ENCODE assay signal across 21 cellular contexts in genomic region chr9:97623946-97624345, GRCh38.
"Had no signal": no experiment of that assay in that cellular context is flagged by ENCODE, and none has a peak within 500 bp of the region (broad histone marks: within the 10 kb centered on the region; RNA-seq: fewer than 3 reads in every experiment).

No MANE protein-coding gene starts in this region.

- H3K27me3 ChIP-seq: dorsolateral prefrontal cortex, esophagus muscularis mucosa, gastrocnemius medialis, neural progenitor cell, ovary, right lobe of liver, testis, tibial nerve, upper lobe of right lung had no signal

- ATAC-seq: gastrocnemius medialis; natural killer cell treated with Interleukin-12 subunit alpha and Interleukin-12 subunit beta and Interleukin-15 and Interleukin-18, amount 100 ng/mL, for 72 hours; right lobe of liver; stimulated activated naive B cell treated with anti-CD40 and anti-IgM and Interleukin-4, amounts not matched to agents 10 μg/mL and 1 μg/mL and 100 μg/mL, for 72 hours; stimulated activated naive CD8-positive, alpha-beta T cell treated with anti-CD3 and anti-CD28 coated beads, Interleukin-15, amount 100 ng/mL, for 72 hours; upper lobe of right lung had no signal

- H3K27me3 Mint-ChIP-seq: natural killer cell treated with Interleukin-12 subunit alpha and Interleukin-12 subunit beta and Interleukin-15 and Interleukin-18, amount 100 ng/mL, for 72 hours; stimulated activated naive B cell treated with anti-CD40 and anti-IgM and Interleukin-4, amounts not matched to agents 10 μg/mL and 1 μg/mL and 100 μg/mL, for 72 hours; stimulated activated naive CD8-positive, alpha-beta T cell treated with anti-CD3 and anti-CD28 coated beads, Interleukin-15, amount 100 ng/mL, for 72 hours had no signal

- H3K9me3 ChIP-seq: esophagus muscularis mucosa, gastrocnemius medialis, ovary, right lobe of liver, testis, tibial nerve, upper lobe of right lung had no signal

- H3K4me1 ChIP-seq: testis had no signal

- DNase-seq: central memory CD4-positive, alpha-beta T cell; cortex of kidney; dorsolateral prefrontal cortex; effector memory CD4-positive, alpha-beta T cell; gastrocnemius medialis; glutamatergic neuron; islet precursor cell; mammary epithelial cell; nucleus accumbens; ovary; right lobe of liver; stimulated activated CD4-positive, alpha-beta T cell treated with anti-CD3 and anti-CD28 coated beads, Interleukin-4, amount 100 ng/mL, for 24 hours; stimulated activated naive B cell treated with anti-CD40 and anti-IgM and Interleukin-4, amounts not matched to agents 10 μg/mL and 1 μg/mL and 100 μg/mL, for 72 hours; stimulated activated naive CD8-positive, alpha-beta T cell treated with anti-CD3 and anti-CD28 coated beads, Interleukin-15, amount 100 ng/mL, for 72 hours; testis; upper lobe of right lung had no signal

- H3K4me3 Mint-ChIP-seq: natural killer cell treated with Interleukin-12 subunit alpha and Interleukin-12 subunit beta and Interleukin-15 and Interleukin-18, amount 100 ng/mL, for 72 hours; neural progenitor cell; stimulated activated naive B cell treated with anti-CD40 and anti-IgM and Interleukin-4, amounts not matched to agents 10 μg/mL and 1 μg/mL and 100 μg/mL, for 72 hours; stimulated activated naive CD8-positive, alpha-beta T cell treated with anti-CD3 and anti-CD28 coated beads, Interleukin-15, amount 100 ng/mL, for 72 hours had no signal

- H3K27ac ChIP-seq: dorsolateral prefrontal cortex, epithelial cell of prostate, esophagus muscularis mucosa, gastrocnemius medialis, neural progenitor cell, ovary, right lobe of liver, testis, tibial nerve, upper lobe of right lung had no signal

- H3K27ac Mint-ChIP-seq: natural killer cell treated with Interleukin-12 subunit alpha and Interleukin-12 subunit beta and Interleukin-15 and Interleukin-18, amount 100 ng/mL, for 72 hours; neural progenitor cell; stimulated activated naive CD8-positive, alpha-beta T cell treated with anti-CD3 and anti-CD28 coated beads, Interleukin-15, amount 100 ng/mL, for 72 hours had no signal

- H3K36me3 ChIP-seq: ovary had no signal

- H3K9me3 Mint-ChIP-seq: natural killer cell treated with Interleukin-12 subunit alpha and Interleukin-12 subunit beta and Interleukin-15 and Interleukin-18, amount 100 ng/mL, for 72 hours; stimulated activated naive B cell treated with anti-CD40 and anti-IgM and Interleukin-4, amounts not matched to agents 10 μg/mL and 1 μg/mL and 100 μg/mL, for 72 hours; stimulated activated naive CD8-positive, alpha-beta T cell treated with anti-CD3 and anti-CD28 coated beads, Interleukin-15, amount 100 ng/mL, for 72 hours had no signal

- H3K4me3 ChIP-seq: dorsolateral prefrontal cortex, esophagus muscularis mucosa, gastrocnemius medialis, neural progenitor cell, ovary, right lobe of liver, testis, tibial nerve, upper lobe of right lung had no signal
